In genomic region chr5:158013939-158014338, GRCh38 we compare ENCODE assay signal across 8 cellular contexts.
DNase-seq lines count a peak whose midpoint lies in the region; ATAC-seq and TF ChIP-seq lines count a peak whose summit lies in the region.

No MANE protein-coding gene starts in this region.

- no peak overlapping the region for H3K4me3 ChIP-seq in vagina

- ATAC-seq in HG02623 (IDR thresholded peaks at IDR 0.05; ENCODE audit: unreplicated experiment) = no peak
- ATAC-seq in GM18511 (IDR thresholded peaks at IDR 0.05; ENCODE audit: unreplicated experiment) = no peak

- TF ChIP-seq POLR2A in vagina (IDR thresholded peaks at IDR 0.05) = no peak

- H3K4me1 ChIP-seq in vagina = no peaks in the 10 kb centered on the region

- no peak overlapping the region for H3K27ac ChIP-seq in vagina

- H3K9me3 ChIP-seq in vagina = no peaks in the 10 kb centered on the region

- intact Hi-C loops in vagina (cut with DNase I) = no loop called here

- no peaks in the 10 kb centered on the region for H3K36me3 ChIP-seq in vagina

- H3K27me3 ChIP-seq in vagina = no peaks in the 10 kb centered on the region

- DNase-seq in NCI-H526 treated with DMSO at 0.1 percent for 48 hours (lab: John Stamatoyannopoulos, UW) = peak; percentile 21
- peak; percentile 38 for DNase-seq in fibroblast of peridontal ligament (ENCODE audit: extremely low read depth)
- peak; percentile 10 for DNase-seq in pons (ENCODE audit: low spot score)
- no peak for DNase-seq in RKO (ENCODE audit: low spot score)
- DNase-seq in vagina (ENCODE audit: extremely low spot score in 2 of 2) = no peak

- TF ChIP-seq CTCF in GM12873 (IDR thresholded peaks at IDR 0.05; ENCODE audit: insufficient read depth, low read depth, low read length, missing control alignments) = peak; percentile 57
- TF ChIP-seq CTCF in vagina (IDR thresholded peaks at IDR 0.05) = no peak

Comparison
In these comparisons a context has a peak if more than half of its experiments do, and no peak if none do; other contexts are left out.
1. DNase-seq: peak in NCI-H526 treated with DMSO at 0.1 percent for 48 hours (single experiment), fibroblast of peridontal ligament (single experiment) and pons (single experiment); none in RKO (single experiment) and vagina (0 of 2).